Comparison of ENCODE assay signal across 28 cellular contexts in the genomic region with DNA sequence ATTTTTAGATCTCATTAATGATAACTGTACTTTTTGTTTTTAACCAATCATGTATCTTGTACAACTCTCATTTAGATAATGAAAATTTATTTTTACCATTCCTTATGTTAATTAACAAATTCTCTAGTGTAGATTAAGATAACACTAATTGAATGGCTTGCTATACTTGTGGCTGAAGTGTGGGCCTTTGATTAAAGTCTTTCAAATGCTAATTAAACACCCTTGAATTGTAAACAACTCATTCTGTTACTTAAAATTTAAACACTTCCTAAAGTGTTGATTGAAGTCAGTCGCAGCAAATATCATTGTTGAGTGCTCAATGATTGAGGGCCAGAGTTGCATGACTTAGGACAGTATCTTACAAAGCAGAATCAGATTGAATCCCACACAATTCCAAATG.
"Had no signal": no experiment of that assay in that cellular context is flagged by ENCODE, and none has a peak within 500 bp of the region (broad histone marks: within the 10 kb centered on the region; RNA-seq: fewer than 3 reads in every experiment).

No MANE protein-coding gene starts in this region.

- H3K36me3 ChIP-seq: left lung, pancreas, prostate gland, stomach, thyroid gland, transverse colon, upper lobe of left lung, vagina had no signal

- H3K4me3 ChIP-seq: left lung, lung, pancreas, prostate gland, skin epidermis, stomach, testis, thyroid gland, transverse colon, upper lobe of left lung, vagina had no signal

- DNase-seq: hippocampal formation; immature natural killer cell; kidney; left colon; left lung; mesenchymal stem cell; naive B cell; natural killer cell; nephron progenitor cell; pancreas; posterior cingulate gyrus; retina; right cardiac atrium; stimulated activated CD4-positive, alpha-beta T cell treated with anti-CD3 and anti-CD28 coated beads, Interleukin-12 subunit alpha, Interleukin-12 subunit beta, amount 100 ng/mL, for 4 hours; stimulated activated CD4-positive, alpha-beta T cell treated with anti-CD3 and anti-CD28 coated beads, Interleukin-15, amount 100 ng/mL, for 24 hours; stimulated activated CD4-positive, alpha-beta T cell treated with anti-CD3 and anti-CD28 coated beads, Interleukin-2, amount 100 ng/mL, for 24 hours; stimulated activated CD4-positive, alpha-beta T cell treated with anti-CD3 and anti-CD28 coated beads, Interleukin-4, amount 100 ng/mL, for 1 hour; stimulated activated naive B cell treated with anti-CD40 and anti-IgM and Interleukin-4, amounts not matched to agents 10 μg/mL and 1 μg/mL and 100 μg/mL, for 72 hours; stimulated activated naive CD8-positive, alpha-beta T cell treated with anti-CD3 and anti-CD28 coated beads, Interleukin-15, Interleukin-2, amounts not matched to agents 100 U/mL and 50 U/mL, for 24 hours; stomach; thyroid gland; transverse colon; upper lobe of left lung had no signal

- H3K27me3 ChIP-seq: left lung, pancreas, stomach, testis, thyroid gland, transverse colon, upper lobe of left lung, vagina had no signal

- H3K27ac ChIP-seq: left lung, pancreas, prostate gland, skin epidermis, stomach, testis, thyroid gland, transverse colon, upper lobe of left lung, vagina had no signal

- H3K9me3 ChIP-seq: pancreas, prostate gland, stomach, testis, thyroid gland, transverse colon, upper lobe of left lung, vagina had no signal

- ATAC-seq: left colon; left lung; natural killer cell; pancreas; right cardiac atrium; stimulated activated naive B cell treated with anti-CD40 and anti-IgM and Interleukin-4, amounts not matched to agents 10 μg/mL and 1 μg/mL and 100 μg/mL, for 72 hours; stimulated activated naive CD8-positive, alpha-beta T cell treated with anti-CD3 and anti-CD28 coated beads, Interleukin-15, Interleukin-2, amounts not matched to agents 100 U/mL and 50 U/mL, for 24 hours had no signal

- H3K4me1 ChIP-seq: left lung, pancreas, prostate gland, stomach, thyroid gland, transverse colon, upper lobe of left lung, vagina had no signal
